In the genomic region with DNA sequence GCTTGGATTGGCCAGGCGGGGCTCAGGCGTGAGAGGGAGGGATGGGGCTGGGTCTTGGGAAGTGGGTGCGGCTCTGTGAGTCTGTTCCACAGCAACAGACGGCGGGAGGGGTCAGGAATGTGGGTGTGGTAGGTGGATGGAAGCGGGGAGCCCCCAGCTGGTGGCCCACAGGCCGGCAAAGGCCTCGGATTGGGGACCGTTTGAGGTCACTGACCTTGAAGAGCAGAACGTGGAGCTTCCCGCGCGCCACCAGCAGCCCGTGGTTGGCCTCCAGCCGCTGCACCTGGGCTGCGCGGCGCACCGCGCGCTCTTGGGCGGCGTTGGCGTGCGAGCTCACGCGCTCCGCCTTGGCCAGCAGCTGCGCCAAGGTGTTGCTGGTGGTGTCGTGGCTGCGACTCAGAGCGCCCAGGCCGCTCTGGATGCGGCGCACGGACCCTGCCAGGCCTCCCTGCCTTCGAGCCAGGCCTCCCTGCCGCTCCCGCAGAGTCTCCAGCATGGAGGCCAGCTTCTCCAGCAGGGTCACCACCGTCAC, we compare ENCODE assay signal across 8 cellular contexts. TPM values are rescaled to one million over a fixed set of nuclear protein-coding genes. Genes with fewer than 3 reads are reported as not detected.
DNase-seq lines count a peak whose midpoint lies in the region; ATAC-seq and TF ChIP-seq lines count a peak whose summit lies in the region.

No MANE protein-coding gene starts in this region.

- intact Hi-C loops in prostate gland (cut with DNase I): loop anchor here (2.0 to 5.0 kb wide), 4 partner anchors 68 to 298 kb away; a partner anchor contains a TSS

- H3K4me1 Mint-ChIP-seq in glutamatergic neuron (ENCODE audit: low read depth, unreplicated experiment): peaks cover 18% of the 10 kb centered on the region

- peaks cover 6% of the 10 kb centered on the region for H3K27me3 Mint-ChIP-seq in glutamatergic neuron (ENCODE audit: unreplicated experiment)

- no peak for TF ChIP-seq CTCF in glutamatergic neuron (IDR thresholded peaks at IDR 0.05; ENCODE audit: partially characterized antibody, unreplicated experiment)
- no peak for TF ChIP-seq CTCF in prostate gland (IDR thresholded peaks at IDR 0.05)

- DNase-seq in stimulated activated CD4-positive, alpha-beta T cell treated with anti-CD3 and anti-CD28 coated beads, Interleukin-12 subunit alpha, Interleukin-12 subunit beta, amount 100 ng/mL, for 4 hours: peak; percentile 5
- no peak for DNase-seq in stimulated activated CD4-positive, alpha-beta T cell treated with anti-CD3 and anti-CD28 coated beads, Interleukin-4, amount 100 ng/mL, for 4 hours
- peak; percentile 42 to 70 for DNase-seq in activated naive CD4-positive, alpha-beta T cell treated with anti-CD3 and anti-CD28 coated beads, Interleukin-2, amount 50 U/mL, for 72 hours (ENCODE audit: low spot score in 2 of 2)
- DNase-seq in glutamatergic neuron: peak; percentile 60
- DNase-seq in prostate gland (ENCODE audit: low spot score): peak; percentile 56
- DNase-seq in NCI-H2107 treated with DMSO at 0.1 percent for 48 hours (lab: John Stamatoyannopoulos, UW; ENCODE audit: unreplicated experiment): no peak
- no peak for DNase-seq in UCSD-AML1 (lab: John Stamatoyannopoulos, UW; ENCODE audit: unreplicated experiment)

- H3K36me3 Mint-ChIP-seq in activated naive CD4-positive, alpha-beta T cell treated with anti-CD3 and anti-CD28 coated beads, Interleukin-2, amount 50 U/mL, for 72 hours: peaks cover 0 to 6% of the 10 kb centered on the region in 2 donors
- H3K36me3 Mint-ChIP-seq in glutamatergic neuron (ENCODE audit: unreplicated experiment): no peaks in the 10 kb centered on the region

- H3K4me1 ChIP-seq in prostate gland (replicated peaks): no peaks in the 10 kb centered on the region

- H3K27ac ChIP-seq in prostate gland: peak overlapping the region; percentile 81 to 88

- ATAC-seq in HG03175 (IDR thresholded peaks at IDR 0.05; ENCODE audit: unreplicated experiment): peak; percentile 52
- ATAC-seq in activated naive CD4-positive, alpha-beta T cell treated with anti-CD3 and anti-CD28 coated beads, Interleukin-2, amount 50 U/mL, for 72 hours: peak; percentile 52 to 62

- peak overlapping the region; percentile 32 to 42 for H3K4me3 ChIP-seq in prostate gland

- no peaks in the 10 kb centered on the region for H3K9me3 ChIP-seq in prostate gland

- peak overlapping the region; percentile 75 for H3K4me3 Mint-ChIP-seq in glutamatergic neuron (ENCODE audit: unreplicated experiment)

- WGBS in prostate gland: 0% methylated on average over 12 of the region's 40 CpGs

- no peak for TF ChIP-seq POLR2A in prostate gland (IDR thresholded peaks at IDR 0.05)

- H3K36me3 ChIP-seq in prostate gland: no peaks in the 10 kb centered on the region

- H3K27me3 ChIP-seq in prostate gland (replicated peaks; ENCODE audit: insufficient read depth): no peaks in the 10 kb centered on the region

- H3K9me3 Mint-ChIP-seq in activated naive CD4-positive, alpha-beta T cell treated with anti-CD3 and anti-CD28 coated beads, Interleukin-2, amount 50 U/mL, for 72 hours: no peaks in the 10 kb centered on the region
- peaks cover 6% of the 10 kb centered on the region for H3K9me3 Mint-ChIP-seq in glutamatergic neuron (ENCODE audit: unreplicated experiment)

- peak overlapping the region; percentile 85 to 94 for H3K27ac Mint-ChIP-seq in activated naive CD4-positive, alpha-beta T cell treated with anti-CD3 and anti-CD28 coated beads, Interleukin-2, amount 50 U/mL, for 72 hours
- H3K27ac Mint-ChIP-seq in glutamatergic neuron (ENCODE audit: unreplicated experiment): peak overlapping the region; percentile 60

RNA-seq across cellular contexts. Expression of a gene that starts 0.4 kb away (rescaled TPM):
- total RNA-seq in activated naive CD4-positive, alpha-beta T cell treated with anti-CD3 and anti-CD28 coated beads, Interleukin-2, amount 50 U/mL, for 72 hours: 10 to 100 TPM in 1 of 2 donors, 1 to 10 TPM in 1; 4.3 to 20.7 TPM
- total RNA-seq in glutamatergic neuron (ENCODE audit: unreplicated experiment) (5.9 TPM), prostate gland (10 to 100 TPM; 46.1 to 92.4 TPM)

Comparison
In these comparisons a context has a peak if more than half of its experiments do, and no peak if none do; other contexts are left out.
1. DNase-seq: peak in stimulated activated CD4-positive, alpha-beta T cell treated with anti-CD3 and anti-CD28 coated beads, Interleukin-12 subunit alpha, Interleukin-12 subunit beta, amount 100 ng/mL, for 4 hours (single experiment), activated naive CD4-positive, alpha-beta T cell treated with anti-CD3 and anti-CD28 coated beads, Interleukin-2, amount 50 U/mL, for 72 hours (2 of 2), glutamatergic neuron (single experiment) and prostate gland (single experiment); none in stimulated activated CD4-positive, alpha-beta T cell treated with anti-CD3 and anti-CD28 coated beads, Interleukin-4, amount 100 ng/mL, for 4 hours (0 of 2), NCI-H2107 treated with DMSO at 0.1 percent for 48 hours (single experiment) and UCSD-AML1 (single experiment).